In the genomic region with DNA sequence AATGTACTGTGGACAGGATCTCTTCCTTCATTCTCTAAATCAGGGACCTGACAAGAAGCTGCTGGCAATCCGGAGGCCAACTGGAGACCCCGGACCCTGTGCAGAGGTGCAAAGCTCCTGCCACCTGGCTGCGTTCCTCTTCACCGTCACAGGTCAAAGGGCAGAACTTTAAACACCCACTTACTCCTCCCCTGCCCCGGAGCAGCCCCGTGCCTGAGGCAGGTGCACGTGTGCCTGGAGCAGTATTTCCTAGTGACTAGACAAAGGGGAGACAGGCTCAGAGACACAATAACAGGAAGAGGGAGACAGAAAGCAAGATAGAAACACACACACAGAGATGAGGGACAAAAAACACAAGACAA, we compare ENCODE assay signal across 1 cellular context.
TF ChIP-seq lines count a peak whose summit lies in the region.

No MANE protein-coding gene starts in this region.

TF ChIP-seq in K562, 482 proteins besides CTCF, POLR2A, EP300 and RAD21 (continues in another document):
- TF ChIP-seq, protein P1, sequence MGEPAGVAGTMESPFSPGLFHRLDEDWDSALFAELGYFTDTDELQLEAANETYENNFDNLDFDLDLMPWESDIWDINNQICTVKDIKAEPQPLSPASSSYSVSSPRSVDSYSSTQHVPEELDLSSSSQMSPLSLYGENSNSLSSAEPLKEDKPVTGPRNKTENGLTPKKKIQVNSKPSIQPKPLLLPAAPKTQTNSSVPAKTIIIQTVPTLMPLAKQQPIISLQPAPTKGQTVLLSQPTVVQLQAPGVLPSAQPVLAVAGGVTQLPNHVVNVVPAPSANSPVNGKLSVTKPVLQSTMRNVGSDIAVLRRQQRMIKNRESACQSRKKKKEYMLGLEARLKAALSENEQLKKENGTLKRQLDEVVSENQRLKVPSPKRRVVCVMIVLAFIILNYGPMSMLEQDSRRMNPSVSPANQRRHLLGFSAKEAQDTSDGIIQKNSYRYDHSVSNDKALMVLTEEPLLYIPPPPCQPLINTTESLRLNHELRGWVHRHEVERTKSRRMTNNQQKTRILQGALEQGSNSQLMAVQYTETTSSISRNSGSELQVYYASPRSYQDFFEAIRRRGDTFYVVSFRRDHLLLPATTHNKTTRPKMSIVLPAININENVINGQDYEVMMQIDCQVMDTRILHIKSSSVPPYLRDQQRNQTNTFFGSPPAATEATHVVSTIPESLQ (CRISPR knock-in tag; IDR thresholded peaks at IDR 0.05), result no peak
- TF ChIP-seq, protein P2, sequence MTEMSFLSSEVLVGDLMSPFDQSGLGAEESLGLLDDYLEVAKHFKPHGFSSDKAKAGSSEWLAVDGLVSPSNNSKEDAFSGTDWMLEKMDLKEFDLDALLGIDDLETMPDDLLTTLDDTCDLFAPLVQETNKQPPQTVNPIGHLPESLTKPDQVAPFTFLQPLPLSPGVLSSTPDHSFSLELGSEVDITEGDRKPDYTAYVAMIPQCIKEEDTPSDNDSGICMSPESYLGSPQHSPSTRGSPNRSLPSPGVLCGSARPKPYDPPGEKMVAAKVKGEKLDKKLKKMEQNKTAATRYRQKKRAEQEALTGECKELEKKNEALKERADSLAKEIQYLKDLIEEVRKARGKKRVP (CRISPR knock-in tag; IDR thresholded peaks at IDR 0.05), result peak; percentile 5; the same call in 1 of the 2 replicates
- TF ChIP-seq, protein P3, sequence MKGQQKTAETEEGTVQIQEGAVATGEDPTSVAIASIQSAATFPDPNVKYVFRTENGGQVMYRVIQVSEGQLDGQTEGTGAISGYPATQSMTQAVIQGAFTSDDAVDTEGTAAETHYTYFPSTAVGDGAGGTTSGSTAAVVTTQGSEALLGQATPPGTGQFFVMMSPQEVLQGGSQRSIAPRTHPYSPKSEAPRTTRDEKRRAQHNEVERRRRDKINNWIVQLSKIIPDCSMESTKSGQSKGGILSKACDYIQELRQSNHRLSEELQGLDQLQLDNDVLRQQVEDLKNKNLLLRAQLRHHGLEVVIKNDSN (CRISPR knock-in tag; IDR thresholded peaks at IDR 0.05), result peak; percentile 35; the same call in 1 of the 2 replicates
- TF ChIP-seq, protein P4, sequence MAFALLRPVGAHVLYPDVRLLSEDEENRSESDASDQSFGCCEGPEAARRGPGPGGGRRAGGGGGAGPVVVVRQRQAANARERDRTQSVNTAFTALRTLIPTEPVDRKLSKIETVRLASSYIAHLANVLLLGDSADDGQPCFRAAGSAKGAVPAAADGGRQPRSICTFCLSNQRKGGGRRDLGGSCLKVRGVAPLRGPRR (CRISPR knock-in tag; IDR thresholded peaks at IDR 0.05), result 0 out of 2 replicates have a peak, but pooled peaks have one; percentile 20
- TF ChIP-seq, protein P5, sequence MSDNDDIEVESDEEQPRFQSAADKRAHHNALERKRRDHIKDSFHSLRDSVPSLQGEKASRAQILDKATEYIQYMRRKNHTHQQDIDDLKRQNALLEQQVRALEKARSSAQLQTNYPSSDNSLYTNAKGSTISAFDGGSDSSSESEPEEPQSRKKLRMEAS (CRISPR knock-in tag; IDR thresholded peaks at IDR 0.05), result peak; percentile 70
- TF ChIP-seq, protein P6, sequence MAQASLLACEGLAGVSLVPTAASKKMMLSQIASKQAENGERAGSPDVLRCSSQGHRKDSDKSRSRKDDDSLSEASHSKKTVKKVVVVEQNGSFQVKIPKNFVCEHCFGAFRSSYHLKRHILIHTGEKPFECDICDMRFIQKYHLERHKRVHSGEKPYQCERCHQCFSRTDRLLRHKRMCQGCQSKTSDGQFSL (CRISPR knock-in tag; IDR thresholded peaks at IDR 0.05), result no peak
- TF ChIP-seq, protein P6 (tag; IDR thresholded peaks at IDR 0.05), result 0 out of 4 replicates have a peak, but pooled peaks of 1 of the 2 experiments have one; percentile 31
- TF ChIP-seq MBD2 (IDR thresholded peaks at IDR 0.05; ENCODE audit: borderline replicate concordance, low read depth) (no peak), POLR2B (IDR thresholded peaks at IDR 0.05; ENCODE audit: low read depth, partially characterized antibody) (no peak), MTF1 (CRISPR knock-in tag; IDR thresholded peaks at IDR 0.05; ENCODE audit: borderline replicate concordance) (0 out of 2 replicates have a peak, but pooled peaks have one; percentile 6), CREB1 (IDR thresholded peaks at IDR 0.05) (no peak), CREB1 (CRISPR knock-in tag; IDR thresholded peaks at IDR 0.05) (peak; percentile 35; the same call in 1 of the 2 replicates), ZNF217 (CRISPR knock-in tag; IDR thresholded peaks at IDR 0.05) (no peak), DPF2 (IDR thresholded peaks at IDR 0.05) (no peak), NR2C2 (CRISPR knock-in tag; IDR thresholded peaks at IDR 0.05) (no peak; the same call in 1 of the 2 replicates), NR2C2 (tag; IDR thresholded peaks at IDR 0.05) (peak; percentile 80), NR2C1 (IDR thresholded peaks at IDR 0.05) (peak; percentile 43), NR2C1 (tag; IDR thresholded peaks at IDR 0.05) (peak; percentile 62), C11orf30 (IDR thresholded peaks at IDR 0.05; ENCODE audit: low read depth) (no peak)
- TF ChIP-seq, protein P7, sequence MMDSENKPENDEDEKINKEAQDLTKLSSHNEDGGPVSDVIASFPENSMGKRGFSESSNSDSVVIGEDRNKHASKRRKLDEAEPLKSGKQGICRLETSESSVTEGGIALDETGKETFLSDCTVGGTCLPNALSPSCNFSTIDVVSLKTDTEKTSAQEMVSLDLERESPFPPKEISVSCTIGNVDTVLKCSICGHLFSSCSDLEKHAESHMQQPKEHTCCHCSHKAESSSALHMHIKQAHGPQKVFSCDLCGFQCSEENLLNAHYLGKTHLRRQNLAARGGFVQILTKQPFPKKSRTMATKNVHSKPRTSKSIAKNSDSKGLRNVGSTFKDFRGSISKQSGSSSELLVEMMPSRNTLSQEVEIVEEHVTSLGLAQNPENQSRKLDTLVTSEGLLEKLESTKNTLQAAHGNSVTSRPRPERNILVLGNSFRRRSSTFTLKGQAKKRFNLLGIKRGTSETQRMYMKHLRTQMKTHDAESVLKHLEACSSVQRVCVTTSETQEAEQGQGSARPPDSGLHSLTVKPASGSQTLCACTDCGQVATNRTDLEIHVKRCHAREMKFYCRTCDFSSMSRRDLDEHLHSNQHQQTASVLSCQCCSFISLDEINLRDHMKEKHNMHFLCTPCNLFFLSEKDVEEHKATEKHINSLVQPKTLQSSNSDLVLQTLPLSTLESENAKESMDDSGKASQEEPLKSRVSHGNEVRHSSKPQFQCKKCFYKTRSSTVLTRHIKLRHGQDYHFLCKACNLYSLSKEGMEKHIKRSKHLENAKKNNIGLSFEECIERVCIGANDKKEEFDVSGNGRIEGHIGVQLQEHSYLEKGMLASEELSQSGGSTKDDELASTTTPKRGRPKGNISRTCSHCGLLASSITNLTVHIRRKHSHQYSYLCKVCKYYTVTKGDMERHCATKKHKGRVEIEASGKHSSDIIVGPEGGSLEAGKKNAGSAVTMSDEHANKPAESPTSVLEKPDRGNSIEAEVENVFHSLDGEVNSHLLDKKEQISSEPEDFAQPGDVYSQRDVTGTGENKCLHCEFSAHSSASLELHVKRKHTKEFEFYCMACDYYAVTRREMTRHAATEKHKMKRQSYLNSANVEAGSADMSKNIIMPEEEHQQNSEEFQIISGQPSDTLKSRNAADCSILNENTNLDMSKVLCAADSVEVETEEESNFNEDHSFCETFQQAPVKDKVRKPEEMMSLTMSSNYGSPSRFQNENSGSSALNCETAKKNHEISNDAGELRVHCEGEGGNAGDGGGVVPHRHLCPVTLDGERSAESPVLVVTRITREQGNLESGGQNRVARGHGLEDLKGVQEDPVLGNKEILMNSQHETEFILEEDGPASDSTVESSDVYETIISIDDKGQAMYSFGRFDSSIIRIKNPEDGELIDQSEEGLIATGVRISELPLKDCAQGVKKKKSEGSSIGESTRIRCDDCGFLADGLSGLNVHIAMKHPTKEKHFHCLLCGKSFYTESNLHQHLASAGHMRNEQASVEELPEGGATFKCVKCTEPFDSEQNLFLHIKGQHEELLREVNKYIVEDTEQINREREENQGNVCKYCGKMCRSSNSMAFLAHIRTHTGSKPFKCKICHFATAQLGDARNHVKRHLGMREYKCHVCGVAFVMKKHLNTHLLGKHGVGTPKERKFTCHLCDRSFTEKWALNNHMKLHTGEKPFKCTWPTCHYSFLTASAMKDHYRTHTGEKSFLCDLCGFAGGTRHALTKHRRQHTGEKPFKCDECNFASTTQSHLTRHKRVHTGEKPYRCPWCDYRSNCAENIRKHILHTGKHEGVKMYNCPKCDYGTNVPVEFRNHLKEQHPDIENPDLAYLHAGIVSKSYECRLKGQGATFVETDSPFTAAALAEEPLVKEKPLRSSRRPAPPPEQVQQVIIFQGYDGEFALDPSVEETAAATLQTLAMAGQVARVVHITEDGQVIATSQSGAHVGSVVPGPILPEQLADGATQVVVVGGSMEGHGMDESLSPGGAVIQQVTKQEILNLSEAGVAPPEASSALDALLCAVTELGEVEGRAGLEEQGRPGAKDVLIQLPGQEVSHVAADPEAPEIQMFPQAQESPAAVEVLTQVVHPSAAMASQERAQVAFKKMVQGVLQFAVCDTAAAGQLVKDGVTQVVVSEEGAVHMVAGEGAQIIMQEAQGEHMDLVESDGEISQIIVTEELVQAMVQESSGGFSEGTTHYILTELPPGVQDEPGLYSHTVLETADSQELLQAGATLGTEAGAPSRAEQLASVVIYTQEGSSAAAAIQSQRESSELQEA (IDR thresholded peaks at IDR 0.05; ENCODE audit: low read depth), result no peak
- TF ChIP-seq, protein P8, sequence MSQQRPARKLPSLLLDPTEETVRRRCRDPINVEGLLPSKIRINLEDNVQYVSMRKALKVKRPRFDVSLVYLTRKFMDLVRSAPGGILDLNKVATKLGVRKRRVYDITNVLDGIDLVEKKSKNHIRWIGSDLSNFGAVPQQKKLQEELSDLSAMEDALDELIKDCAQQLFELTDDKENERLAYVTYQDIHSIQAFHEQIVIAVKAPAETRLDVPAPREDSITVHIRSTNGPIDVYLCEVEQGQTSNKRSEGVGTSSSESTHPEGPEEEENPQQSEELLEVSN (IDR thresholded peaks at IDR 0.05; ENCODE audit: borderline replicate concordance in 1 of 2, extremely low read depth in 1 of 2, insufficient read depth in 1 of 2, insufficient read length in 1 of 2, low read depth in 1 of 2, low read length in 1 of 2, poor library complexity in 1 of 2, severe bottlenecking in 1 of 2), result peak in 1 of 2 experiments; percentile 11
- TF ChIP-seq, protein P9, sequence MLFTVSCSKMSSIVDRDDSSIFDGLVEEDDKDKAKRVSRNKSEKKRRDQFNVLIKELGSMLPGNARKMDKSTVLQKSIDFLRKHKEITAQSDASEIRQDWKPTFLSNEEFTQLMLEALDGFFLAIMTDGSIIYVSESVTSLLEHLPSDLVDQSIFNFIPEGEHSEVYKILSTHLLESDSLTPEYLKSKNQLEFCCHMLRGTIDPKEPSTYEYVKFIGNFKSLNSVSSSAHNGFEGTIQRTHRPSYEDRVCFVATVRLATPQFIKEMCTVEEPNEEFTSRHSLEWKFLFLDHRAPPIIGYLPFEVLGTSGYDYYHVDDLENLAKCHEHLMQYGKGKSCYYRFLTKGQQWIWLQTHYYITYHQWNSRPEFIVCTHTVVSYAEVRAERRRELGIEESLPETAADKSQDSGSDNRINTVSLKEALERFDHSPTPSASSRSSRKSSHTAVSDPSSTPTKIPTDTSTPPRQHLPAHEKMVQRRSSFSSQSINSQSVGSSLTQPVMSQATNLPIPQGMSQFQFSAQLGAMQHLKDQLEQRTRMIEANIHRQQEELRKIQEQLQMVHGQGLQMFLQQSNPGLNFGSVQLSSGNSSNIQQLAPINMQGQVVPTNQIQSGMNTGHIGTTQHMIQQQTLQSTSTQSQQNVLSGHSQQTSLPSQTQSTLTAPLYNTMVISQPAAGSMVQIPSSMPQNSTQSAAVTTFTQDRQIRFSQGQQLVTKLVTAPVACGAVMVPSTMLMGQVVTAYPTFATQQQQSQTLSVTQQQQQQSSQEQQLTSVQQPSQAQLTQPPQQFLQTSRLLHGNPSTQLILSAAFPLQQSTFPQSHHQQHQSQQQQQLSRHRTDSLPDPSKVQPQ (CRISPR knock-in tag; IDR thresholded peaks at IDR 0.05; ENCODE audit: borderline replicate concordance), result no peak
- TF ChIP-seq, protein P10, sequence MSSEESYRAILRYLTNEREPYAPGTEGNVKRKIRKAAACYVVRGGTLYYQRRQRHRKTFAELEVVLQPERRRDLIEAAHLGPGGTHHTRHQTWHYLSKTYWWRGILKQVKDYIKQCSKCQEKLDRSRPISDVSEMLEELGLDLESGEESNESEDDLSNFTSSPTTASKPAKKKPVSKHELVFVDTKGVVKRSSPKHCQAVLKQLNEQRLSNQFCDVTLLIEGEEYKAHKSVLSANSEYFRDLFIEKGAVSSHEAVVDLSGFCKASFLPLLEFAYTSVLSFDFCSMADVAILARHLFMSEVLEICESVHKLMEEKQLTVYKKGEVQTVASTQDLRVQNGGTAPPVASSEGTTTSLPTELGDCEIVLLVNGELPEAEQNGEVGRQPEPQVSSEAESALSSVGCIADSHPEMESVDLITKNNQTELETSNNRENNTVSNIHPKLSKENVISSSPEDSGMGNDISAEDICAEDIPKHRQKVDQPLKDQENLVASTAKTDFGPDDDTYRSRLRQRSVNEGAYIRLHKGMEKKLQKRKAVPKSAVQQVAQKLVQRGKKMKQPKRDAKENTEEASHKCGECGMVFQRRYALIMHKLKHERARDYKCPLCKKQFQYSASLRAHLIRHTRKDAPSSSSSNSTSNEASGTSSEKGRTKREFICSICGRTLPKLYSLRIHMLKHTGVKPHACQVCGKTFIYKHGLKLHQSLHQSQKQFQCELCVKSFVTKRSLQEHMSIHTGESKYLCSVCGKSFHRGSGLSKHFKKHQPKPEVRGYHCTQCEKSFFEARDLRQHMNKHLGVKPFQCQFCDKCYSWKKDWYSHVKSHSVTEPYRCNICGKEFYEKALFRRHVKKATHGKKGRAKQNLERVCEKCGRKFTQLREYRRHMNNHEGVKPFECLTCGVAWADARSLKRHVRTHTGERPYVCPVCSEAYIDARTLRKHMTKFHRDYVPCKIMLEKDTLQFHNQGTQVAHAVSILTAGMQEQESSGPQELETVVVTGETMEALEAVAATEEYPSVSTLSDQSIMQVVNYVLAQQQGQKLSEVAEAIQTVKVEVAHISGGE (CRISPR knock-in tag; IDR thresholded peaks at IDR 0.05), result peak in 1 of 3 experiments; percentile 9; a peak in 1 of 6 replicates
- TF ChIP-seq, protein P11, sequence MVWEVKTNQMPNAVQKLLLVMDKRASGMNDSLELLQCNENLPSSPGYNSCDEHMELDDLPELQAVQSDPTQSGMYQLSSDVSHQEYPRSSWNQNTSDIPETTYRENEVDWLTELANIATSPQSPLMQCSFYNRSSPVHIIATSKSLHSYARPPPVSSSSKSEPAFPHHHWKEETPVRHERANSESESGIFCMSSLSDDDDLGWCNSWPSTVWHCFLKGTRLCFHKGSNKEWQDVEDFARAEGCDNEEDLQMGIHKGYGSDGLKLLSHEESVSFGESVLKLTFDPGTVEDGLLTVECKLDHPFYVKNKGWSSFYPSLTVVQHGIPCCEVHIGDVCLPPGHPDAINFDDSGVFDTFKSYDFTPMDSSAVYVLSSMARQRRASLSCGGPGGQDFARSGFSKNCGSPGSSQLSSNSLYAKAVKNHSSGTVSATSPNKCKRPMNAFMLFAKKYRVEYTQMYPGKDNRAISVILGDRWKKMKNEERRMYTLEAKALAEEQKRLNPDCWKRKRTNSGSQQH (CRISPR knock-in tag; IDR thresholded peaks at IDR 0.05), result 0 out of 2 replicates have a peak, but pooled peaks have one; percentile 28
- TF ChIP-seq, protein P12, sequence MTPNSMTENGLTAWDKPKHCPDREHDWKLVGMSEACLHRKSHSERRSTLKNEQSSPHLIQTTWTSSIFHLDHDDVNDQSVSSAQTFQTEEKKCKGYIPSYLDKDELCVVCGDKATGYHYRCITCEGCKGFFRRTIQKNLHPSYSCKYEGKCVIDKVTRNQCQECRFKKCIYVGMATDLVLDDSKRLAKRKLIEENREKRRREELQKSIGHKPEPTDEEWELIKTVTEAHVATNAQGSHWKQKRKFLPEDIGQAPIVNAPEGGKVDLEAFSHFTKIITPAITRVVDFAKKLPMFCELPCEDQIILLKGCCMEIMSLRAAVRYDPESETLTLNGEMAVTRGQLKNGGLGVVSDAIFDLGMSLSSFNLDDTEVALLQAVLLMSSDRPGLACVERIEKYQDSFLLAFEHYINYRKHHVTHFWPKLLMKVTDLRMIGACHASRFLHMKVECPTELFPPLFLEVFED (CRISPR knock-in tag; conservative IDR thresholded peaks at IDR 0.05), result 0 out of 2 replicates have a peak, but pooled peaks have one; percentile 38
